ENCODE assay signal across 8 cellular contexts in genomic region chr7:111098011-111098925, GRCh38. TPM values are rescaled to one million over a fixed set of nuclear protein-coding genes. Genes with fewer than 3 reads are reported as not detected.
DNase-seq lines count a peak whose midpoint lies in the region; ATAC-seq and TF ChIP-seq lines count a peak whose summit lies in the region.

No MANE protein-coding gene starts in this region.

- no peaks in the 10 kb centered on the region for H3K27me3 ChIP-seq in RWPE2 (ENCODE audit: insufficient read depth, poor library complexity, severe bottlenecking)
- H3K27me3 ChIP-seq in adrenal gland = no peaks in the 10 kb centered on the region

- no peak for TF ChIP-seq POLR2A in adrenal gland (IDR thresholded peaks at IDR 0.05)

- no peaks in the 10 kb centered on the region for H3K36me3 ChIP-seq in RWPE2 (ENCODE audit: low read depth)
- no peaks in the 10 kb centered on the region for H3K36me3 ChIP-seq in adrenal gland (replicated peaks in 1 of 2)

- 40 to 43% (median 42%) methylated on average over 10 of the region's 10 CpGs for WGBS in adrenal gland, 4 donors

- H3K27ac Mint-ChIP-seq in stimulated activated effector memory CD8-positive, alpha-beta T cell treated with anti-CD3 and anti-CD28 coated beads, Interleukin-12 subunit alpha, Interleukin-12 subunit beta, amount 100 ng/mL, for 72 hours = no peak overlapping the region

- no peak overlapping the region for H3K4me3 ChIP-seq in RWPE2 (ENCODE audit: severe bottlenecking)
- peak overlapping the region in 1 of 4 donors; percentile 13 for H3K4me3 ChIP-seq in adrenal gland

- peaks cover 16% of the 10 kb centered on the region for H3K4me1 Mint-ChIP-seq in stimulated activated effector memory CD8-positive, alpha-beta T cell treated with anti-CD3 and anti-CD28 coated beads, Interleukin-12 subunit alpha, Interleukin-12 subunit beta, amount 100 ng/mL, for 72 hours

- TF ChIP-seq CTCF in RWPE2 (IDR thresholded peaks at IDR 0.05; ENCODE audit: poor library complexity, severe bottlenecking) = peak; percentile 45
- TF ChIP-seq CTCF in adrenal gland (IDR thresholded peaks at IDR 0.05) = peak in 5 of 6 experiments; percentile 26 to 58 (median 49)

- intact Hi-C loops in adrenal gland (cut with DNase I) = no loop called here

- H3K9me3 Mint-ChIP-seq in stimulated activated effector memory CD8-positive, alpha-beta T cell treated with anti-CD3 and anti-CD28 coated beads, Interleukin-12 subunit alpha, Interleukin-12 subunit beta, amount 100 ng/mL, for 72 hours = no peaks in the 10 kb centered on the region

- DNase-seq in DMS153 (lab: John Stamatoyannopoulos, UW) = peak; percentile 14
- DNase-seq in RWPE2 (ENCODE audit: low spot score) = no peak
- DNase-seq in adrenal gland = peak in 6 of 7 donors; percentile 20 to 66 (median 31)
- DNase-seq in iris pigment epithelial cell (ENCODE audit: low read depth) = peak; percentile 57
- DNase-seq in stimulated activated effector memory CD8-positive, alpha-beta T cell treated with anti-CD3 and anti-CD28 coated beads, Interleukin-12 subunit alpha, Interleukin-12 subunit beta, amount 100 ng/mL, for 72 hours (ENCODE audit: low spot score in 2 of 2) = no peak
- no peak for DNase-seq in kidney tubule cell (ENCODE audit: low spot score)

- H3K9me3 ChIP-seq in RWPE2 (ENCODE audit: severe bottlenecking) (no peaks in the 10 kb centered on the region), adrenal gland (replicated peaks in 1 of 3) (no peaks in the 10 kb centered on the region)

- H3K4me3 Mint-ChIP-seq in stimulated activated effector memory CD8-positive, alpha-beta T cell treated with anti-CD3 and anti-CD28 coated beads, Interleukin-12 subunit alpha, Interleukin-12 subunit beta, amount 100 ng/mL, for 72 hours = no peak overlapping the region

- ATAC-seq in GM19452 (IDR thresholded peaks at IDR 0.05; ENCODE audit: unreplicated experiment) = peak; percentile 70
- peak; percentile 83 for ATAC-seq in HG03460 (IDR thresholded peaks at IDR 0.05; ENCODE audit: unreplicated experiment)
- no peak for ATAC-seq in RWPE2 (ENCODE audit: low read depth)
- ATAC-seq in stimulated activated effector memory CD8-positive, alpha-beta T cell treated with anti-CD3 and anti-CD28 coated beads, Interleukin-12 subunit alpha, Interleukin-12 subunit beta, amount 100 ng/mL, for 72 hours = peak; percentile 86

- H3K36me3 Mint-ChIP-seq in stimulated activated effector memory CD8-positive, alpha-beta T cell treated with anti-CD3 and anti-CD28 coated beads, Interleukin-12 subunit alpha, Interleukin-12 subunit beta, amount 100 ng/mL, for 72 hours = peaks cover 18% of the 10 kb centered on the region

- H3K27ac ChIP-seq in RWPE2 (ENCODE audit: poor library complexity, severe bottlenecking) (no peak overlapping the region), adrenal gland (peak overlapping the region in 1 of 5 donors; percentile 4)

- H3K4me1 ChIP-seq in RWPE2 (ENCODE audit: insufficient read depth, poor library complexity, severe bottlenecking) (no peaks in the 10 kb centered on the region), adrenal gland (replicated peaks in 1 of 2) (peaks cover 3 to 52% of the 10 kb centered on the region in 2 donors)

RNA-seq across cellular contexts. Expression of gene LRRN3, which starts 7.3 kb away (rescaled TPM):
- total RNA-seq in adrenal gland = 10 to 100 TPM; 10.7 to 83.0 (median 55.2) TPM
- 10 to 100 TPM; 21.1 to 59.6 (median 21.2) TPM for polyA plus RNA-seq in adrenal gland

Comparison
In these comparisons a context has a peak if more than half of its experiments do, and no peak if none do; other contexts are left out.
1. DNase-seq: peak in DMS153 (single experiment), adrenal gland (6 of 7) and iris pigment epithelial cell (single experiment); none in RWPE2 (single experiment), stimulated activated effector memory CD8-positive, alpha-beta T cell treated with anti-CD3 and anti-CD28 coated beads, Interleukin-12 subunit alpha, Interleukin-12 subunit beta, amount 100 ng/mL, for 72 hours (0 of 2) and kidney tubule cell (single experiment).